ENCODE assay signal across 25 cellular contexts in genomic region chrX:555589-556220, GRCh38.
DNase-seq lines count a peak whose midpoint lies in the region; ATAC-seq and TF ChIP-seq lines count a peak whose summit lies in the region.
"Had no signal": no experiment of that assay in that cellular context is flagged by ENCODE, and none has a peak within 500 bp of the region (broad histone marks: within the 10 kb centered on the region; RNA-seq: fewer than 3 reads in every experiment).

No MANE protein-coding gene starts in this region.

- ATAC-seq in GM21723 (IDR thresholded peaks at IDR 0.05; ENCODE audit: unreplicated experiment), result no peak
- no peak for ATAC-seq in HG03565 (IDR thresholded peaks at IDR 0.05; ENCODE audit: unreplicated experiment)
- ATAC-seq: GM23338, Right ventricle myocardium inferior, SK-N-SH treated with all-trans-retinoic acid at 6 μM for 48 hours had no signal

- no peak for TF ChIP-seq EP300 in esophagus muscularis mucosa (IDR thresholded peaks at IDR 0.05)

- H3K4me1 Mint-ChIP-seq in HFFc6 (ENCODE audit: low read depth), result peaks cover 11% of the 10 kb centered on the region
- no peaks in the 10 kb centered on the region for H3K4me1 Mint-ChIP-seq in type B pancreatic cell (ENCODE audit: unreplicated experiment)
- H3K4me1 Mint-ChIP-seq: GM23338 had no signal

- no peak for TF ChIP-seq POLR2A in esophagus muscularis mucosa (IDR thresholded peaks at IDR 0.05; ENCODE audit: low read depth)

- no peak overlapping the region for H3K27ac Mint-ChIP-seq in HFFc6
- H3K27ac Mint-ChIP-seq in type B pancreatic cell, result no peak overlapping the region
- H3K27ac Mint-ChIP-seq: CD4-positive, alpha-beta T cell; GM23338 had no signal

- H3K36me3 Mint-ChIP-seq in HFFc6 (ENCODE audit: low read depth), result no peaks in the 10 kb centered on the region
- H3K36me3 Mint-ChIP-seq in type B pancreatic cell, result no peaks in the 10 kb centered on the region

- H3K9me3 Mint-ChIP-seq in HFFc6 (peaks cover 1% of the 10 kb centered on the region; the same call in 1 of the 2 replicates), type B pancreatic cell (no peaks in the 10 kb centered on the region)

- 80% methylated on average over 22 of the region's 22 CpGs for WGBS in esophagus muscularis mucosa

- H3K36me3 ChIP-seq in esophagus muscularis mucosa, result no peaks in the 10 kb centered on the region
- H3K36me3 ChIP-seq: BLaER1 treated with 17β-estradiol and CSF1 and Interleukin-3, amounts not matched to agents 10 nM and 100 nM; MG63; SJCRH30 had no signal

- intact Hi-C loops in esophagus muscularis mucosa (cut with DNase I), result no loop called here

- H3K27ac ChIP-seq in esophagus muscularis mucosa (replicated peaks in 1 of 4), result no peak overlapping the region
- H3K27ac ChIP-seq: A549; BLaER1 treated with 17β-estradiol and CSF1 and Interleukin-3, amounts not matched to agents 10 nM and 100 nM; PC-9; SJCRH30 had no signal

- H3K27me3 Mint-ChIP-seq in HFFc6 (ENCODE audit: insufficient read depth) (peaks cover 4% of the 10 kb centered on the region), type B pancreatic cell (peaks cover 5% of the 10 kb centered on the region)
- H3K27me3 Mint-ChIP-seq: CD4-positive, alpha-beta T cell had no signal

- H3K4me3 Mint-ChIP-seq in HFFc6, result peak overlapping the region; percentile 54
- H3K4me3 Mint-ChIP-seq in type B pancreatic cell, result no peak overlapping the region
- H3K4me3 Mint-ChIP-seq: CD4-positive, alpha-beta T cell; GM23338 had no signal

- TF ChIP-seq CTCF in HFFc6 (IDR thresholded peaks at IDR 0.05), result no peak
- no peak for TF ChIP-seq CTCF in esophagus muscularis mucosa (IDR thresholded peaks at IDR 0.05)
- no peak for TF ChIP-seq CTCF in type B pancreatic cell (conservative IDR thresholded peaks at IDR 0.05)

- DNase-seq in HFFc6 (no peak), esophagus muscularis mucosa (ENCODE audit: extremely low spot score) (peak; percentile 82), mesenteric fat pad (ENCODE audit: low spot score) (peak; percentile 2), type B pancreatic cell (ENCODE audit: extremely low spot score, unreplicated experiment) (peak; percentile 50), NCI-H2081 (lab: John Stamatoyannopoulos, UW) (no peak)
- DNase-seq: AML-193; CD4-positive, alpha-beta T cell; HCEC 1CT; IMR-90; KG1; MG63; NCI-H1436; NCI-H187; NCI-H2107; NCI-H524; NCI-H774; PC-9; SJCRH30 had no signal

- H3K9me3 ChIP-seq in esophagus muscularis mucosa, result no peaks in the 10 kb centered on the region
- H3K9me3 ChIP-seq: A549, MG63, SJCRH30 had no signal

- no peaks in the 10 kb centered on the region for H3K4me1 ChIP-seq in esophagus muscularis mucosa
- H3K4me1 ChIP-seq: A549; BLaER1 treated with 17β-estradiol and CSF1 and Interleukin-3, amounts not matched to agents 10 nM and 100 nM; SJCRH30 had no signal

- H3K4me3 ChIP-seq in esophagus muscularis mucosa, result no peak overlapping the region
- H3K4me3 ChIP-seq: A549; BLaER1 treated with 17β-estradiol and CSF1 and Interleukin-3, amounts not matched to agents 10 nM and 100 nM; GM23338; MG63; PC-9; SJCRH30 had no signal

- peaks cover 0 to 15% (median 0%) of the 10 kb centered on the region in 4 donors for H3K27me3 ChIP-seq in esophagus muscularis mucosa
- H3K27me3 ChIP-seq: BLaER1 treated with 17β-estradiol and CSF1 and Interleukin-3, amounts not matched to agents 10 nM and 100 nM; MG63; SJCRH30 had no signal

Comparison
In these comparisons a context has a peak if more than half of its experiments do, and no peak if none do; other contexts are left out.
1. DNase-seq: peak in esophagus muscularis mucosa (single experiment), mesenteric fat pad (single experiment) and type B pancreatic cell (single experiment); none in HFFc6 (single experiment) and NCI-H2081 (0 of 2).